In the genomic region with DNA sequence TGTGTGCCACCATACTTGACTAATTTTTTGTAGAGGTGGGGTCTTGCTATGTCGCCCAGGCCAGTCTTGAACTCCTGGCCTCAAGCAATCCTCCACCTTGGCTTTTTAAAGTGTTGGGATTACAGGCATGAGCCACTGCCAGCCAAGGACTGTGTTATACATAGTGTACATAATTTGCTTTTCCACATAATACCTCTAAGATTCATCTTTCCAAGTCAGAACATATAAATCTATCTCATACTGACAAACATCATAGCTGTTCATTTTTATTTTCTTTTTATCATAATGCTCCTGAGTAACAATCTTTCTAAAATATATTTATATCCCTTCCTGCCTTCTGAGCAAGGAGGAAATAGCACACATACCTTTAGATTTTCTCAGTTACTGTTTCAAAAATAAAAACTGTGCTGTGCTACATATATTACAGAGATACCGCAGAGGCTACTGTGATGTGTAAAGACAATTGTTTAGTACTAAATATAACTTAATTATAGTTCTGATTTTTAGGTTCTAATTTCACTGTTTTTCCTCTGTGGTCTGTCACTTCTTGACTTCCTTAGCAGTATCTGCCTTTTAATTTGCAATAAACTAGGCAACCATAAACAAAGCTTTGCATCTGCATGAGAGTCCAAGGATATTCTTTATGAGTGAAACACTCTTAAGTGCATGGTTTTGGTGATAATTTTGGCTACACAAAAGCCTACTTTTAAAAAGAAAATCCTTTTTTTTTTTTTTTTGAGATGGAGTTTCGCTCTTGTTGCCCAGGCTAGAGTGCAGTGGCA, we compare ENCODE assay signal across 1 cellular context.
TF ChIP-seq lines count a peak whose summit lies in the region.

No MANE protein-coding gene starts in this region.

TF ChIP-seq in HEK293, 187 proteins besides CTCF, POLR2A, EP300 and RAD21 (continued from another document):
- TF ChIP-seq, protein P1, sequence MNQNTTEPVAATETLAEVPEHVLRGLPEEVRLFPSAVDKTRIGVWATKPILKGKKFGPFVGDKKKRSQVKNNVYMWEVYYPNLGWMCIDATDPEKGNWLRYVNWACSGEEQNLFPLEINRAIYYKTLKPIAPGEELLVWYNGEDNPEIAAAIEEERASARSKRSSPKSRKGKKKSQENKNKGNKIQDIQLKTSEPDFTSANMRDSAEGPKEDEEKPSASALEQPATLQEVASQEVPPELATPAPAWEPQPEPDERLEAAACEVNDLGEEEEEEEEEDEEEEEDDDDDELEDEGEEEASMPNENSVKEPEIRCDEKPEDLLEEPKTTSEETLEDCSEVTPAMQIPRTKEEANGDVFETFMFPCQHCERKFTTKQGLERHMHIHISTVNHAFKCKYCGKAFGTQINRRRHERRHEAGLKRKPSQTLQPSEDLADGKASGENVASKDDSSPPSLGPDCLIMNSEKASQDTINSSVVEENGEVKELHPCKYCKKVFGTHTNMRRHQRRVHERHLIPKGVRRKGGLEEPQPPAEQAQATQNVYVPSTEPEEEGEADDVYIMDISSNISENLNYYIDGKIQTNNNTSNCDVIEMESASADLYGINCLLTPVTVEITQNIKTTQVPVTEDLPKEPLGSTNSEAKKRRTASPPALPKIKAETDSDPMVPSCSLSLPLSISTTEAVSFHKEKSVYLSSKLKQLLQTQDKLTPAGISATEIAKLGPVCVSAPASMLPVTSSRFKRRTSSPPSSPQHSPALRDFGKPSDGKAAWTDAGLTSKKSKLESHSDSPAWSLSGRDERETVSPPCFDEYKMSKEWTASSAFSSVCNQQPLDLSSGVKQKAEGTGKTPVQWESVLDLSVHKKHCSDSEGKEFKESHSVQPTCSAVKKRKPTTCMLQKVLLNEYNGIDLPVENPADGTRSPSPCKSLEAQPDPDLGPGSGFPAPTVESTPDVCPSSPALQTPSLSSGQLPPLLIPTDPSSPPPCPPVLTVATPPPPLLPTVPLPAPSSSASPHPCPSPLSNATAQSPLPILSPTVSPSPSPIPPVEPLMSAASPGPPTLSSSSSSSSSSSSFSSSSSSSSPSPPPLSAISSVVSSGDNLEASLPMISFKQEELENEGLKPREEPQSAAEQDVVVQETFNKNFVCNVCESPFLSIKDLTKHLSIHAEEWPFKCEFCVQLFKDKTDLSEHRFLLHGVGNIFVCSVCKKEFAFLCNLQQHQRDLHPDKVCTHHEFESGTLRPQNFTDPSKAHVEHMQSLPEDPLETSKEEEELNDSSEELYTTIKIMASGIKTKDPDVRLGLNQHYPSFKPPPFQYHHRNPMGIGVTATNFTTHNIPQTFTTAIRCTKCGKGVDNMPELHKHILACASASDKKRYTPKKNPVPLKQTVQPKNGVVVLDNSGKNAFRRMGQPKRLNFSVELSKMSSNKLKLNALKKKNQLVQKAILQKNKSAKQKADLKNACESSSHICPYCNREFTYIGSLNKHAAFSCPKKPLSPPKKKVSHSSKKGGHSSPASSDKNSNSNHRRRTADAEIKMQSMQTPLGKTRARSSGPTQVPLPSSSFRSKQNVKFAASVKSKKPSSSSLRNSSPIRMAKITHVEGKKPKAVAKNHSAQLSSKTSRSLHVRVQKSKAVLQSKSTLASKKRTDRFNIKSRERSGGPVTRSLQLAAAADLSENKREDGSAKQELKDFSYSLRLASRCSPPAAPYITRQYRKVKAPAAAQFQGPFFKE (tag by site-specific recombination; IDR thresholded peaks at IDR 0.05; ENCODE audit: borderline replicate concordance): no peak
- TF ChIP-seq, protein P2, sequence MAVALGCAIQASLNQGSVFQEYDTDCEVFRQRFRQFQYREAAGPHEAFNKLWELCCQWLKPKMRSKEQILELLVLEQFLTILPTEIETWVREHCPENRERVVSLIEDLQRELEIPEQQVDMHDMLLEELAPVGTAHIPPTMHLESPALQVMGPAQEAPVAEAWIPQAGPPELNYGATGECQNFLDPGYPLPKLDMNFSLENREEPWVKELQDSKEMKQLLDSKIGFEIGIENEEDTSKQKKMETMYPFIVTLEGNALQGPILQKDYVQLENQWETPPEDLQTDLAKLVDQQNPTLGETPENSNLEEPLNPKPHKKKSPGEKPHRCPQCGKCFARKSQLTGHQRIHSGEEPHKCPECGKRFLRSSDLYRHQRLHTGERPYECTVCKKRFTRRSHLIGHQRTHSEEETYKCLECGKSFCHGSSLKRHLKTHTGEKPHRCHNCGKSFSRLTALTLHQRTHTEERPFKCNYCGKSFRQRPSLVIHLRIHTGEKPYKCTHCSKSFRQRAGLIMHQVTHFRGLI (tag by site-specific recombination; IDR thresholded peaks at IDR 0.05): no peak
- TF ChIP-seq, protein P3, sequence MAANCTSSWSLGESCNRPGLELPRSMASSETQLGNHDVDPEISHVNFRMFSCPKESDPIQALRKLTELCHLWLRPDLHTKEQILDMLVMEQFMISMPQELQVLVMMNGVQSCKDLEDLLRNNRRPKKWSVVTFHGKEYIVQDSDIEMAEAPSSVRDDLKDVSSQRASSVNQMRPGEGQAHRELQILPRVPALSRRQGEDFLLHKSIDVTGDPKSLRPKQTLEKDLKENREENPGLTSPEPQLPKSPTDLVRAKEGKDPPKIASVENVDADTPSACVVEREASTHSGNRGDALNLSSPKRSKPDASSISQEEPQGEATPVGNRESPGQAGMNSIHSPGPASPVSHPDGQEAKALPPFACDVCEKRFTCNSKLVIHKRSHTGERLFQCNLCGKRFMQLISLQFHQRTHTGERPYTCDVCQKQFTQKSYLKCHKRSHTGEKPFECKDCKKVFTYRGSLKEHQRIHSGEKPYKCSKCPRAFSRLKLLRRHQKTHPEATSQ (tag by site-specific recombination; IDR thresholded peaks at IDR 0.05): no peak
TF ChIP-seq in HEK293: peak in this region for 1.
